12 cellular contexts compared by ENCODE assay signal in the genomic region with DNA sequence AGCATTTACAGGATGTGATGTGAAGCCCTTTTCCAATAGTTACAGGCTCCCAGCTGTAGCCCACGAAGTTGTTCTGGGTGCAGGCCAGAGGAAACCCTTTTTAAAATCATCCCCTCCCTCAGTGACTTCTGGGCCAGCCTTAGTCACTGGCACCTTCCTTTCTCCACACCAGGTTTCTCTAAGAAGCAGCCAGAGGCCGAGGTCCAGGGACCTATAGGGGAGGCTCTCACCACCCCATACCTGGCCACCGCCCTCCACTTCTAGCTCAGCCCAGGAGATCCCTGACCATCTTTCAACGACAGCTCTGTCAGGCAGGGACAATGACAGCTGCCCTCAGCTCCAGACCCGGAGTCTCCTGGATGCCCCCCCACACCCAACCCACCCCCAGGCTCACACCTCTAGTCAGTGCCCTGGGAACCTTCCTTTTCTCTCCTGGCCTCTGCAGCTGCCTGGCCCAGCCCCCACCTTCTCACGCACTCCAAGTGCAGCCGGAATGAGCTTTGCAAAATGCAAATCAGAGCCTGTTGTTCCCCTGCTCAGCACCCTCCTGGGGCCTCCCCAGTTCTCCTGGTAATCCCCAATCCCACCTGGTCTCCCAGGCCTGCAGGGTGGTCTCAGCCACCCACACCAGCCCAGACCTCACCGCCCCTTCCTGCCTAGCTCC. TPM values are rescaled to one million over a fixed set of nuclear protein-coding genes. Genes with fewer than 3 reads are reported as not detected.
DNase-seq lines count a peak whose midpoint lies in the region; ATAC-seq and TF ChIP-seq lines count a peak whose summit lies in the region.
"Had no signal": no experiment of that assay in that cellular context is flagged by ENCODE, and none has a peak within 500 bp of the region (broad histone marks: within the 10 kb centered on the region; RNA-seq: fewer than 3 reads in every experiment).

No MANE protein-coding gene starts in this region.

- no peaks in the 10 kb centered on the region for H3K9me3 ChIP-seq in NT2/D1 (ENCODE audit: insufficient read depth, low read length)
- no peaks in the 10 kb centered on the region for H3K9me3 ChIP-seq in iPS-18a (ENCODE audit: control insufficient read depth, low read depth, low read length)
- no peaks in the 10 kb centered on the region for H3K9me3 ChIP-seq in spleen

- peaks cover 35% of the 10 kb centered on the region for H3K4me1 ChIP-seq in NT2/D1 (ENCODE audit: insufficient read depth, insufficient read length)
- peaks cover 34% of the 10 kb centered on the region for H3K4me1 ChIP-seq in iPS-18a (ENCODE audit: control insufficient read depth, low read depth, low read length)
- H3K4me1 ChIP-seq in spleen = peaks cover 0 to 54% (median 15%) of the 10 kb centered on the region in 6 donors

- H3K27me3 ChIP-seq in NT2/D1 (ENCODE audit: insufficient read depth, insufficient read length) (no peaks in the 10 kb centered on the region), iPS-18a (ENCODE audit: control insufficient read depth, insufficient read depth, low read length) (no peaks in the 10 kb centered on the region), spleen (replicated peaks in 1 of 7) (no peaks in the 10 kb centered on the region)

- DNase-seq in NT2/D1 (ENCODE audit: low read depth, low spot score) (peak; percentile 72), NCI-H187 treated with DMSO at 0.1 percent for 48 hours (lab: John Stamatoyannopoulos, UW) (no peak), A172 (ENCODE audit: low spot score) (no peak), spleen (no peak)
- no peak for DNase-seq in effector CD4-positive, alpha-beta T cell
- DNase-seq: activated CD4-positive, alpha-beta T cell treated with anti-CD3 and anti-CD28 coated beads, Interleukin-2, amount 10 ng/mL, durations not matched to agents 7 days and 5 days; NCI-H69; occipital lobe; stimulated activated naive B cell treated with anti-CD40 and anti-IgM and Interleukin-4, amounts not matched to agents 10 μg/mL and 1 μg/mL and 100 μg/mL, for 72 hours had no signal

- WGBS in spleen, 5 donors = 49 to 69% (median 67%) methylated on average over 8 of the region's 8 CpGs

- peak overlapping the region; percentile 59 for H3K9ac ChIP-seq in NT2/D1 (ENCODE audit: insufficient read length, low read depth)
- H3K9ac ChIP-seq in iPS-18a (ENCODE audit: low read length) = peak overlapping the region; percentile 9

- TF ChIP-seq POLR2A in spleen (IDR thresholded peaks at IDR 0.05) = no peak

- no peak overlapping the region for H3K4me3 ChIP-seq in NT2/D1 (ENCODE audit: insufficient read length, low read depth)
- peak overlapping the region; percentile 16 for H3K4me3 ChIP-seq in iPS-18a (ENCODE audit: low read length)
- H3K4me3 ChIP-seq in spleen = no peak overlapping the region

- H3K36me3 ChIP-seq in NT2/D1 (ENCODE audit: insufficient read depth, insufficient read length, low read length) (no peaks in the 10 kb centered on the region), iPS-18a (ENCODE audit: control insufficient read depth, low read depth, low read length) (no peaks in the 10 kb centered on the region), spleen (peaks cover 0 to 12% (median 0%) of the 10 kb centered on the region in 6 donors)

- no peak for TF ChIP-seq CTCF in spleen (IDR thresholded peaks at IDR 0.05 in 8 of 11, conservative IDR thresholded peaks at IDR 0.05 in 3 of 11)

- intact Hi-C loops in spleen (cut with DNase I; ENCODE audit: low total_unique reads) = no loop called here

- ATAC-seq in GM18873 (IDR thresholded peaks at IDR 0.05; ENCODE audit: low FRiP score, unreplicated experiment) (peak; percentile 59), HG02798 (IDR thresholded peaks at IDR 0.05; ENCODE audit: poor library complexity, unreplicated experiment) (peak; percentile 66)
- ATAC-seq: stimulated activated naive B cell treated with anti-CD40 and anti-IgM and Interleukin-4, amounts not matched to agents 10 μg/mL and 1 μg/mL and 100 μg/mL, for 72 hours had no signal

- H3K27ac ChIP-seq in iPS-18a (ENCODE audit: low read length) = peak overlapping the region; percentile 9
- H3K27ac ChIP-seq in spleen = peak overlapping the region in 2 of 8 donors; percentile 28

RNA-seq across cellular contexts. Expression of a gene that starts 46.7 kb away (rescaled TPM):
- total RNA-seq in A172 (2014; rRNA removed; shearing (Covaris generic)) = 5.2 and 7.0 TPM in 2 replicates
- 10 to 100 TPM in 5 of 7 donors, 1 to 10 TPM in 2; 5.5 to 26.9 (median 20.3) TPM for total RNA-seq in spleen
- 10 to 100 TPM in 2 of 3 donors, 1 to 10 TPM in 1; 5.5 to 16.1 (median 10.9) TPM for polyA plus RNA-seq in spleen
